ENCODE assay signal across 19 cellular contexts in the genomic region with DNA sequence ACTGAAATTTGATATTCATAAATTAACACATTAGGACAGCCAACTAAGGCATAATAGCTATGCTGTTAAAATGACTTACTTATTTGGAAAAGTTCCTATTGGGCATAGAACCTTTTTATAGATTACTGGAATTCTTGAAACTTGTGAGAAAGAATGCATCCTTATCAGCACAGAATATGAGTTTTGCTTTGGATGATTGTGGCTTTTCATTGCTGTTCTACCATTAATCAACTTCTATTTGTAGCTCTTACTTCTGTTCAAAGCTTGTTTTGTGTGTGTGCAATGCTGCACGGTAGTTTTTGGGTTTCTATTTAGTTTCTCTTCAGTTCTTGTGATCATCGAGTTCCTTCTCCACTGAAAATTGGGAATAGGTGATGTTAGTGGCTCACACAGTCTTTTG.
"Had no signal": no experiment of that assay in that cellular context is flagged by ENCODE, and none has a peak within 500 bp of the region (broad histone marks: within the 10 kb centered on the region; RNA-seq: fewer than 3 reads in every experiment).

No MANE protein-coding gene starts in this region.

- H3K9me3 Mint-ChIP-seq: natural killer cell; stimulated activated effector memory CD8-positive, alpha-beta T cell treated with anti-CD3 and anti-CD28 coated beads, Interleukin-12 subunit alpha, Interleukin-12 subunit beta, amount 100 ng/mL, for 72 hours; type B pancreatic cell had no signal

- H3K27me3 Mint-ChIP-seq: type B pancreatic cell had no signal

- H3K4me1 Mint-ChIP-seq: natural killer cell; stimulated activated effector memory CD8-positive, alpha-beta T cell treated with anti-CD3 and anti-CD28 coated beads, Interleukin-12 subunit alpha, Interleukin-12 subunit beta, amount 100 ng/mL, for 72 hours had no signal

- ATAC-seq: left ventricle myocardium superior; lower lobe of right lung; natural killer cell; psoas muscle; right cardiac atrium; stimulated activated effector memory CD8-positive, alpha-beta T cell treated with anti-CD3 and anti-CD28 coated beads, Interleukin-12 subunit alpha, Interleukin-12 subunit beta, amount 100 ng/mL, for 72 hours had no signal

- DNase-seq: cortex of kidney; foreskin melanocyte; left ventricle myocardium superior; lower lobe of right lung; natural killer cell; occipital lobe; ovary; posterior cingulate gyrus; psoas muscle; right cardiac atrium; sigmoid colon; stimulated activated CD4-positive, alpha-beta T cell treated with anti-CD3 and anti-CD28 coated beads, Interleukin-2, amount 100 ng/mL, for 24 hours; stimulated activated CD4-positive, alpha-beta T cell treated with anti-CD3 and anti-CD28 coated beads, Interleukin-4, amount 100 ng/mL, for 24 hours; stimulated activated naive CD4-positive, alpha-beta T cell treated with Interleukin-2 at 50 U/mL for 16 hours; stomach; tibial artery had no signal

- H3K9me3 ChIP-seq: lower lobe of right lung, ovary, psoas muscle, sigmoid colon, stomach, tibial artery had no signal

- H3K36me3 ChIP-seq: lower lobe of right lung, ovary, sigmoid colon, stomach, tibial artery had no signal

- H3K27me3 ChIP-seq: ovary, sigmoid colon, stomach, tibial artery had no signal

- FAIRE-seq: keratinocyte had no signal

- H3K4me3 Mint-ChIP-seq: natural killer cell; stimulated activated effector memory CD8-positive, alpha-beta T cell treated with anti-CD3 and anti-CD28 coated beads, Interleukin-12 subunit alpha, Interleukin-12 subunit beta, amount 100 ng/mL, for 72 hours; type B pancreatic cell had no signal

- H3K27ac ChIP-seq: lower lobe of right lung, ovary, psoas muscle, sigmoid colon, stomach, tibial artery had no signal

- H3K27ac Mint-ChIP-seq: natural killer cell; stimulated activated effector memory CD8-positive, alpha-beta T cell treated with anti-CD3 and anti-CD28 coated beads, Interleukin-12 subunit alpha, Interleukin-12 subunit beta, amount 100 ng/mL, for 72 hours; type B pancreatic cell had no signal

- H3K4me1 ChIP-seq: lower lobe of right lung, psoas muscle, sigmoid colon, stomach had no signal

- H3K36me3 Mint-ChIP-seq: natural killer cell; stimulated activated effector memory CD8-positive, alpha-beta T cell treated with anti-CD3 and anti-CD28 coated beads, Interleukin-12 subunit alpha, Interleukin-12 subunit beta, amount 100 ng/mL, for 72 hours; type B pancreatic cell had no signal

- H3K4me3 ChIP-seq: lower lobe of right lung, ovary, psoas muscle, sigmoid colon, stomach, tibial artery had no signal
